Comparison of ENCODE assay signal across 12 cellular contexts in genomic region chr22:49585695-49586243, GRCh38.
A peak's percentile ranks its signal among the peaks of the same experiment; 100 is the strongest.
DNase-seq lines count a peak whose midpoint lies in the region; ATAC-seq and TF ChIP-seq lines count a peak whose summit lies in the region.
"Had no signal": no experiment of that assay in that cellular context is flagged by ENCODE, and none has a peak within 500 bp of the region (broad histone marks: within the 10 kb centered on the region; RNA-seq: fewer than 3 reads in every experiment).

No MANE protein-coding gene starts in this region.

- 76% methylated on average over 19 of the region's 19 CpGs for WGBS in esophagus muscularis mucosa
- 73 to 93% methylated on average over 3 to 6 of the region's 19 CpGs for WGBS in esophagus squamous epithelium, 2 donors

- intact Hi-C loops in left ventricle myocardium superior (cut with micrococcal nuclease): no loop called here
- intact Hi-C loops in Right ventricle myocardium inferior (cut with DNase I): no loop called here
- intact Hi-C loops in lower lobe of right lung (cut with DNase I): no loop called here
- intact Hi-C loops in sciatic nerve (cut with DNase I): no loop called here
- intact Hi-C loops in esophagus muscularis mucosa (cut with DNase I): no loop called here
- intact Hi-C loops in esophagus squamous epithelium (cut with DNase I): no loop called here

- no peak for TF ChIP-seq EP300 in esophagus muscularis mucosa (IDR thresholded peaks at IDR 0.05)

- no peak for TF ChIP-seq POLR2A in esophagus muscularis mucosa (IDR thresholded peaks at IDR 0.05; ENCODE audit: low read depth)
- no peak for TF ChIP-seq POLR2A in esophagus squamous epithelium (IDR thresholded peaks at IDR 0.05)

- TF ChIP-seq CTCF in lower lobe of right lung (IDR thresholded peaks at IDR 0.05) (no peak), esophagus muscularis mucosa (IDR thresholded peaks at IDR 0.05) (no peak), esophagus squamous epithelium (IDR thresholded peaks at IDR 0.05) (no peak)

- peak; percentile 6 for DNase-seq in left ventricle myocardium superior
- no peak for DNase-seq in Right ventricle myocardium inferior (ENCODE audit: missing footprints)
- DNase-seq in lower lobe of right lung: peak; percentile 29
- peak; percentile 47 for DNase-seq in sciatic nerve (ENCODE audit: low spot score)
- DNase-seq in esophagus muscularis mucosa (ENCODE audit: extremely low spot score): no peak
- no peak for DNase-seq in NCI-H1930 (lab: John Stamatoyannopoulos, UW)
- DNase-seq in esophagus squamous epithelium (lab: John Stamatoyannopoulos, UW): no peak
- DNase-seq: ACHN; CD4-positive, CD25-positive, alpha-beta regulatory T cell; DMS53; GF-D8 had no signal

- H3K36me3 ChIP-seq in lower lobe of right lung (no peaks in the 10 kb centered on the region), esophagus muscularis mucosa (no peaks in the 10 kb centered on the region), esophagus squamous epithelium (no peaks in the 10 kb centered on the region)

- H3K27me3 ChIP-seq in lower lobe of right lung (ENCODE audit: low read depth) (no peaks in the 10 kb centered on the region), esophagus muscularis mucosa (peaks cover 0 to 37% (median 0%) of the 10 kb centered on the region in 4 donors), esophagus squamous epithelium (no peaks in the 10 kb centered on the region)
- H3K27me3 ChIP-seq: BLaER1 treated with 17β-estradiol and CSF1 and Interleukin-3, amounts not matched to agents 10 nM and 100 nM had no signal

- H3K4me1 ChIP-seq in lower lobe of right lung (no peaks in the 10 kb centered on the region), esophagus muscularis mucosa (no peaks in the 10 kb centered on the region), esophagus squamous epithelium (no peaks in the 10 kb centered on the region)

- ATAC-seq in left ventricle myocardium superior (no peak), Right ventricle myocardium inferior (no peak), lower lobe of right lung (no peak), sciatic nerve (no peak)

- no peak overlapping the region for H3K27ac ChIP-seq in lower lobe of right lung
- no peak overlapping the region for H3K27ac ChIP-seq in esophagus muscularis mucosa (replicated peaks in 1 of 4)
- no peak overlapping the region for H3K27ac ChIP-seq in esophagus squamous epithelium
- H3K27ac ChIP-seq: BLaER1 treated with 17β-estradiol and CSF1 and Interleukin-3, amounts not matched to agents 10 nM and 100 nM had no signal

- H3K9me3 ChIP-seq in lower lobe of right lung (no peaks in the 10 kb centered on the region), esophagus muscularis mucosa (no peaks in the 10 kb centered on the region), esophagus squamous epithelium (no peaks in the 10 kb centered on the region)

- H3K4me3 ChIP-seq in lower lobe of right lung: no peak overlapping the region
- no peak overlapping the region for H3K4me3 ChIP-seq in esophagus muscularis mucosa
- H3K4me3 ChIP-seq in esophagus squamous epithelium: no peak overlapping the region
- H3K4me3 ChIP-seq: BLaER1 treated with 17β-estradiol and CSF1 and Interleukin-3, amounts not matched to agents 10 nM and 100 nM had no signal

Comparison
In these comparisons a context has a peak if more than half of its experiments do, and no peak if none do; other contexts are left out.
1. DNase-seq: peak in left ventricle myocardium superior (single experiment), lower lobe of right lung (single experiment) and sciatic nerve (single experiment); none in Right ventricle myocardium inferior (single experiment), esophagus muscularis mucosa (single experiment), NCI-H1930 (0 of 2) and esophagus squamous epithelium (single experiment).